Comparison of ENCODE assay signal across 8 cellular contexts in the genomic region with DNA sequence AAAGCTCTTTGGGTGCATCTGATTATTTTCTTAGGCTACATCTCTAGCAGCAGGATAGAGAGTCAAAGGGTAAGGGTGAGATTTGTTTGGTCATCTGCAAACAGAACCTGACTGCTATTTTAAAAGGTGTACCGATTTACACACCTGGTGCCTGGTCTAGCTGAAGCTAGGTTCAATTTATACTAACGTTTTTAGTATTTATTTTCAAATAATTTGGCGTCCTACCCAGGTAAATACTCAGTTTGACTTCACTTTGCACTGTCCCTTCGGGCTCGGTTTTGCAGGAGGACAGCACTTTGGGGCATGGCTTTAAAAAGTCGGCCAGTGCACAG. TPM values are rescaled to one million over a fixed set of nuclear protein-coding genes. Genes with fewer than 3 reads are reported as not detected.
A peak's percentile ranks its signal among the peaks of the same experiment; 100 is the strongest.
DNase-seq lines count a peak whose midpoint lies in the region; ATAC-seq and TF ChIP-seq lines count a peak whose summit lies in the region.

No MANE protein-coding gene starts in this region.

- TF ChIP-seq CTCF in 22Rv1 (IDR thresholded peaks at IDR 0.05) (no peak), brain (conservative IDR thresholded peaks at IDR 0.05) (no peak), mesothelial cell of epicardium (IDR thresholded peaks at IDR 0.05; ENCODE audit: unreplicated experiment) (no peak)

- H3K36me3 Mint-ChIP-seq in brain (peaks cover 35% of the 10 kb centered on the region), mesothelial cell of epicardium (peaks cover 17% of the 10 kb centered on the region)

- ATAC-seq in HG02943 (IDR thresholded peaks at IDR 0.05; ENCODE audit: low read depth, unreplicated experiment), result peak; percentile 3

- peaks cover 0 to 3% (median 0%) of the 10 kb centered on the region in 5 experiments for H3K9me3 Mint-ChIP-seq in brain
- no peaks in the 10 kb centered on the region for H3K9me3 Mint-ChIP-seq in mesothelial cell of epicardium

- DNase-seq in mesothelial cell of epicardium (ENCODE audit: low spot score in 2 of 2, unreplicated experiment in 2 of 2) (no peak), NCI-H2171 treated with DMSO at 0.1 percent for 48 hours (lab: John Stamatoyannopoulos, UW) (no peak), C1 segment of cervical spinal cord (lab: John Stamatoyannopoulos, UW) (no peak)
- no peak for DNase-seq in effector CD8-positive, alpha-beta T cell (lab: John Stamatoyannopoulos, UW)
- no peak for DNase-seq in stimulated activated naive CD4-positive, alpha-beta T cell (lab: John Stamatoyannopoulos, UW)

- H3K4me3 Mint-ChIP-seq in brain (peak overlapping the region; percentile 97 to 99 (median 97)), mesothelial cell of epicardium (peak overlapping the region; percentile 98)

- peak overlapping the region; percentile 100 for H3K27ac Mint-ChIP-seq in brain
- H3K27ac Mint-ChIP-seq in mesothelial cell of epicardium, result peak overlapping the region; percentile 99

- H3K4me1 Mint-ChIP-seq in brain, result peaks cover 35% of the 10 kb centered on the region
- H3K4me1 Mint-ChIP-seq in mesothelial cell of epicardium, result peaks cover 19% of the 10 kb centered on the region

- peaks cover 15% of the 10 kb centered on the region for H3K27me3 Mint-ChIP-seq in brain
- no peaks in the 10 kb centered on the region for H3K27me3 Mint-ChIP-seq in mesothelial cell of epicardium (ENCODE audit: low read depth)

- peak overlapping the region; percentile 89 for H3K27ac ChIP-seq in 22Rv1

RNA-seq across cellular contexts. Expression of a gene that starts 0.7 kb away (rescaled TPM):
- 58.8 TPM for polyA plus RNA-seq in brain (ENCODE audit: insufficient read depth, low read depth, low replicate concordance)
- 17.2 to 22.4 TPM (median 22.0 TPM) in 3 replicates for total RNA-seq in mesothelial cell of epicardium

RNA-seq across cellular contexts. Expression of a gene that starts 0.7 kb away (rescaled TPM):
- 27.4 TPM for polyA plus RNA-seq in brain (ENCODE audit: insufficient read depth, low read depth, low replicate concordance)
- total RNA-seq in mesothelial cell of epicardium, result 18.1 to 19.0 TPM (median 18.8 TPM) in 3 replicates
